Comparison of ENCODE assay signal across 2 cellular contexts in the genomic region with DNA sequence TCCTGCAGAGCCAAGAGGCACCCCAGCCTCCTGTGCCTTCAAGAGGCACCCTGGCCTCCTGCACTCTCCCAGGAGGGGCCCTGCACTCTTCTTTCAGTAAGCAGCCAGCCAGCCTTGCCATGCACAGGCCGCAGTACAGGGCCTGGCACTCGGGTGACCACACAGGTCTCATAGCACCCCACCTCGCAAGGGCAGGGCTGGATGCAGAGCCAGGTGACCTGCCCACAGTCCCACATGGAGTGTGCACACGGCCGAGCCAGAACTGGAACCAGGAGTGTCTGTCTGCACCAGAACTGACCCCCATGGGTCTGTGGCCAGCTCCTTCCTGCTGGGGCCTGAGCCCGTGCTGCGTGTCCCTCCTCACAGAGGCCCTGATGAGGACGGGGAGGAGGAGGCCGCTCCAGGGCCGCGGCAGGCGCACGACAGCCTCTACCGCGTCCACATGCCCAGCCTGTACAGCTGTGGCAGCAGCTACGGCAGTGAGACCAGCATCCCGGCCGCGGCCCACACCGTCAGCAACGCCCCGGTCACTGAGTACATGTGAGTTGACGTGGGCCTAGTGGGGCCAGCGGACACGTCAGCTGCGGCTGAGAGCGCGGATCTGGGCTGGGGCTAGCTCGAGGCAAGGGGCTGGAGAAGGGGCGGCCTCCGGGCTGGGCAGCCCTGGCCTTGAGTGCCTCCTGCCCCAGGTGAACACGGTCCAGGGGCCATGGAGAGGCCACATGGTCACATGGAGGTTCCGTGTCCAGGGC.
TF ChIP-seq lines count a peak whose summit lies in the region.

No MANE protein-coding gene starts in this region.

TF ChIP-seq in H1, 55 proteins besides CTCF, POLR2A, EP300 and RAD21:
- peak; percentile 12; the same call in 1 of the 2 replicates for TF ChIP-seq POLR2AphosphoS5 (IDR thresholded peaks at IDR 0.05; ENCODE audit: low read depth, low read length)
- no peak for TF ChIP-seq BRCA1 (IDR thresholded peaks at IDR 0.05; ENCODE audit: low read depth, low read length)

TF ChIP-seq in HepG2, 621 proteins besides CTCF, POLR2A, EP300 and RAD21:
- TF ChIP-seq AGO2 (optimal IDR thresholded peaks at IDR 0.05; ENCODE audit: low read depth, low read length), result peak; percentile 58
- no peak for TF ChIP-seq SRSF1 (optimal IDR thresholded peaks at IDR 0.05; ENCODE audit: low read depth, low read length)
